ENCODE assay signal across 7 cellular contexts in genomic region chr10:100997364-100998182, GRCh38. TPM values are rescaled to one million over a fixed set of nuclear protein-coding genes. Genes with fewer than 3 reads are reported as not detected.
A peak's percentile ranks its signal among the peaks of the same experiment; 100 is the strongest.
DNase-seq lines count a peak whose midpoint lies in the region; ATAC-seq, FAIRE-seq and TF ChIP-seq lines count a peak whose summit lies in the region.

No MANE protein-coding gene starts in this region.

- peak overlapping the region; percentile 81 for H3K4me3 ChIP-seq in GM12865 (ENCODE audit: low read depth, low read length)
- peak overlapping the region; percentile 75 to 90 (median 76) for H3K4me3 ChIP-seq in H1 (ENCODE audit: extremely low read depth in 1 of 4, insufficient read depth in 2 of 4, low read depth in 3 of 4, low read length in 4 of 4)

- H3K4me2 ChIP-seq in H1 (ENCODE audit: insufficient read depth in 1 of 2, low read depth in 2 of 2, low read length in 2 of 2) = peak overlapping the region; percentile 93 to 99

- H3K9me3 ChIP-seq in H1 (ENCODE audit: insufficient read depth in 2 of 2, low read depth in 1 of 2, low read length in 1 of 2) = no peaks in the 10 kb centered on the region

- H3K14ac ChIP-seq in H1 (ENCODE audit: insufficient read length) = no peak overlapping the region

- peak overlapping the region; percentile 98 for H2BK5ac ChIP-seq in H1 (ENCODE audit: low read depth, low read length)

- peak overlapping the region; percentile 81 for H3K4ac ChIP-seq in H1 (replicated peaks; ENCODE audit: insufficient read length, low read depth, low read length)

- peak overlapping the region; percentile 94 for H3K56ac ChIP-seq in H1 (replicated peaks; ENCODE audit: insufficient read length, low read depth, low read length)

- H3K79me2 ChIP-seq in H1 (ENCODE audit: control insufficient read depth in 1 of 2, insufficient read depth in 2 of 2, low read length in 2 of 2) = peaks cover 0 to 30% of the 10 kb centered on the region in 2 experiments; a peak in 2 of 4 replicates

- no peaks in the 10 kb centered on the region for H3K27me3 ChIP-seq in H1 (replicated peaks in 1 of 4; ENCODE audit: control insufficient read depth in 3 of 4, extremely low read depth in 1 of 4, insufficient read depth in 3 of 4, low read length in 3 of 4)

- H4K5ac ChIP-seq in H1 (ENCODE audit: insufficient read length, low read depth, low read length) = peak overlapping the region; percentile 75

- peak overlapping the region; percentile 85 for H3K18ac ChIP-seq in H1 (ENCODE audit: extremely low read depth, low read length)

- TF ChIP-seq EP300 in H1 (IDR thresholded peaks at IDR 0.05; ENCODE audit: borderline replicate concordance in 1 of 2, low read depth in 2 of 2, low read length in 2 of 2) = peak in 1 of 2 experiments; percentile 36; a peak in 1 of 3 replicates

- H3K23me2 ChIP-seq in H1 (ENCODE audit: low read depth, low read length) = peaks cover 17% of the 10 kb centered on the region

- H3K79me1 ChIP-seq in H1 (ENCODE audit: low read depth, low read length) = peaks cover 3% of the 10 kb centered on the region

- 0 out of 2 replicates have a peak overlapping the region, but pooled peaks have one; percentile 84 for H2BK12ac ChIP-seq in H1 (ENCODE audit: low read depth, low read length)

- peak overlapping the region; percentile 61; the same call in 1 of the 2 replicates for H2BK15ac ChIP-seq in H1 (ENCODE audit: low read length)

- H2AFZ ChIP-seq in H1 (ENCODE audit: low read length) = no peak overlapping the region; the same call in 1 of the 2 replicates

- peaks cover 0 to 9% of the 10 kb centered on the region in 2 experiments for H4K20me1 ChIP-seq in H1 (replicated peaks in 1 of 2; ENCODE audit: control insufficient read depth in 1 of 2, insufficient read depth in 2 of 2, low read length in 2 of 2)

- peak overlapping the region; percentile 51; the same call in 1 of the 2 replicates for H3K27ac ChIP-seq in H1 (ENCODE audit: low read depth, low read length)

- H2AK5ac ChIP-seq in H1 (ENCODE audit: low read depth, low read length) = no peak overlapping the region

- H4K91ac ChIP-seq in H1 (replicated peaks; ENCODE audit: insufficient read length, low read length) = peak overlapping the region; percentile 86

- no peak overlapping the region for H3K23ac ChIP-seq in H1 (ENCODE audit: insufficient read length)

- no peak for FAIRE-seq in H1 (lab: Jason Lieb, UNC)

- peak; percentile 93 for TF ChIP-seq CTCF in GM12865 (IDR thresholded peaks at IDR 0.05; ENCODE audit: insufficient read depth, low read depth, low read length, missing control alignments)
- peak in 2 of 3 experiments; percentile 79 to 93; a peak in 3 of 4 replicates for TF ChIP-seq CTCF in H1 (IDR thresholded peaks at IDR 0.05; ENCODE audit: control extremely low read depth in 1 of 3, insufficient read depth in 1 of 3, low read depth in 1 of 3, low read length in 3 of 3)

- peak overlapping the region; percentile 81 for H4K8ac ChIP-seq in H1 (ENCODE audit: extremely low read depth, insufficient read depth, low read length)

- WGBS in H1 (ENCODE audit: extremely low coverage in 1 of 2, insufficient coverage in 1 of 2, insufficient read length in 1 of 2, insufficient replicate concordance in 2 of 2, low coverage in 1 of 2, low lambda C conversion rate in 2 of 2, missing lambda C conversion rate in 1 of 2), 2 experiments = 2% methylated on average over 55 of the region's 66 CpGs; no CpG with 5 or more reads in 1 of the 2 experiments

- peaks cover 4 to 24% (median 14%) of the 10 kb centered on the region in 4 experiments for H3K4me1 ChIP-seq in H1 (replicated peaks in 1 of 4; ENCODE audit: control insufficient read depth in 3 of 4, insufficient read depth in 4 of 4, low read length in 3 of 4)

- CTCF ChIA-PET in H1 (lab: Charles Lee; ENCODE audit: partially characterized antibody) = interaction anchor here (0.6 to 26.8 kb wide), 36 partner anchors 10 to 767 kb away, joined by 3 to 464 read pairs (median 4); partner anchors contain the start of genes HIF1AN, MRPL43, PDZD7 and SEMA4G

- TF ChIP-seq POLR2A in H1 (IDR thresholded peaks at IDR 0.05; ENCODE audit: control extremely low read depth in 1 of 2, low read depth in 2 of 2, low read length in 2 of 2) = no peak; a peak in 1 of 3 replicates

- H2BK20ac ChIP-seq in H1 (ENCODE audit: low read length) = no peak overlapping the region

- peak; percentile 34 for ATAC-seq in HG02852 (IDR thresholded peaks at IDR 0.05; ENCODE audit: unreplicated experiment)

- DNase-seq in GM12865 (ENCODE audit: low read depth) (peak; percentile 82), NCI-H748 treated with DMSO at 0.1 percent for 48 hours (lab: John Stamatoyannopoulos, UW) (peak; percentile 49), H1 (ENCODE audit: low read depth in 1 of 2, low spot score in 2 of 2) (peak; percentile 71 to 97), mesenteric fat pad (ENCODE audit: low spot score) (peak; percentile 94)
- DNase-seq in activated CD8-positive, alpha-beta memory T cell treated with anti-CD3 and anti-CD28 coated beads for 48 hours (ENCODE audit: low read depth in 2 of 3, low spot score in 2 of 3) = peak in 2 of 3 experiments; percentile 59 to 68
- DNase-seq in stimulated activated CD8-positive, alpha-beta memory T cell treated with anti-CD3 and anti-CD28 coated beads, Interleukin-15, amount 100 ng/mL, for 24 hours (ENCODE audit: low read depth) = peak; percentile 49

- POLR2A ChIA-PET in H1 (lab: Charles Lee; ENCODE audit: partially characterized antibody) = interaction anchor here (1.1 to 12.6 kb wide), 7 partner anchors 10 to 85 kb away, joined by 3 to 143 read pairs (median 6); partner anchors contain the start of genes MRPL43, PDZD7, SFXN3 and SLF2

- H3K36me3 ChIP-seq in H1 (ENCODE audit: control insufficient read depth in 2 of 4, insufficient read depth in 4 of 4, low read length in 3 of 4) = peaks cover 10 to 21% (median 13%) of the 10 kb centered on the region in 4 experiments; a peak in 7 of 8 replicates

- peak in 1 of 2 experiments; percentile 40; a peak in 2 of 4 replicates for TF ChIP-seq RAD21 in H1 (IDR thresholded peaks at IDR 0.05 in 1 of 2, conservative IDR thresholded peaks at IDR 0.05 in 1 of 2; ENCODE audit: low read depth in 2 of 2, low read length in 2 of 2)

- H3K9ac ChIP-seq in H1 (replicated peaks in 1 of 4; ENCODE audit: extremely low read depth in 1 of 4, low read depth in 3 of 4, low read length in 3 of 4) = peak overlapping the region in 3 of 4 experiments; percentile 60 to 70 (median 67); a peak in 5 of 7 replicates

- H2BK120ac ChIP-seq in H1 (replicated peaks; ENCODE audit: low read depth, low read length) = peak overlapping the region; percentile 39

RNA-seq across cellular contexts. Expression of gene LZTS2, which starts 2.0 kb away (rescaled TPM):
- total RNA-seq in H1 (2021; fragmentation: NEBNext Ultra II Directional; extraction: Animal tissue kit (Norgen Biotek cat#: 25700)) = 75.7 and 79.3 TPM in 2 replicates
- polyA plus RNA-seq in H1 (2011; rRNA removed) = 99.5 and 161 TPM in 2 replicates
- polyA plus RNA-seq in H1 (2011; cell fraction: cytosol; rRNA removed) = 84.1 TPM
- polyA plus RNA-seq in H1 (2011; cell fraction: nucleus; rRNA removed) = 198 TPM
- polyA plus RNA-seq in H1 (2012, experiment 1 of 2) = 34.9 to 80.3 TPM (median 70.1 TPM) in 4 replicates
- 71.2 TPM for polyA plus RNA-seq in H1 (2012, experiment 2 of 2)
- polyA plus RNA-seq in H1 (2013, experiment 1 of 2) = 61.8 TPM
- 57.5 TPM for polyA plus RNA-seq in H1 (2013, experiment 2 of 2)
- polyA minus RNA-seq in H1 (2011; rRNA and poly(A)+ RNA removed) = 25.8 and 26.7 TPM in 2 replicates
- polyA minus RNA-seq in H1 (2011; cell fraction: cytosol; rRNA and poly(A)+ RNA removed) = 45.7 TPM
- 51.4 TPM for polyA minus RNA-seq in H1 (2011; cell fraction: nucleus; rRNA and poly(A)+ RNA removed)
- 102 TPM for total RNA-seq in mesenteric fat pad

RNA-seq across cellular contexts. Expression of gene TWNK, which starts 10.2 kb away (rescaled TPM):
- total RNA-seq in H1 (2021; fragmentation: NEBNext Ultra II Directional; extraction: Animal tissue kit (Norgen Biotek cat#: 25700)) = 32.5 and 34.9 TPM in 2 replicates
- polyA plus RNA-seq in H1 (2011; rRNA removed) = 15.4 TPM in 2 replicates
- 18.2 TPM for polyA plus RNA-seq in H1 (2011; cell fraction: cytosol; rRNA removed)
- polyA plus RNA-seq in H1 (2011; cell fraction: nucleus; rRNA removed) = 18.3 TPM
- 27.7 to 35.2 TPM (median 32.6 TPM) in 4 replicates for polyA plus RNA-seq in H1 (2012, experiment 1 of 2)
- 9.5 TPM for polyA plus RNA-seq in H1 (2012, experiment 2 of 2)
- polyA plus RNA-seq in H1 (2013, experiment 1 of 2) = 17.1 TPM
- 16.0 TPM for polyA plus RNA-seq in H1 (2013, experiment 2 of 2)
- 29.8 and 30.7 TPM in 2 replicates for polyA minus RNA-seq in H1 (2011; rRNA and poly(A)+ RNA removed)
- polyA minus RNA-seq in H1 (2011; cell fraction: cytosol; rRNA and poly(A)+ RNA removed) = 8.3 TPM
- polyA minus RNA-seq in H1 (2011; cell fraction: nucleus; rRNA and poly(A)+ RNA removed) = 17.7 TPM
- 7.5 TPM for total RNA-seq in mesenteric fat pad

RNA-seq across cellular contexts. Expression of gene MRPL43, which starts 10.3 kb away (rescaled TPM):
- 74.1 and 80.9 TPM in 2 replicates for total RNA-seq in H1 (2021; fragmentation: NEBNext Ultra II Directional; extraction: Animal tissue kit (Norgen Biotek cat#: 25700))
- polyA plus RNA-seq in H1 (2011; rRNA removed) = 149 and 171 TPM in 2 replicates
- polyA plus RNA-seq in H1 (2011; cell fraction: cytosol; rRNA removed) = 140 TPM
- polyA plus RNA-seq in H1 (2011; cell fraction: nucleus; rRNA removed) = 169 TPM
- 72.3 to 110 TPM (median 101 TPM) in 4 replicates for polyA plus RNA-seq in H1 (2012, experiment 1 of 2)
- polyA plus RNA-seq in H1 (2012, experiment 2 of 2) = 122 TPM
- 93.1 TPM for polyA plus RNA-seq in H1 (2013, experiment 1 of 2)
- 84.8 TPM for polyA plus RNA-seq in H1 (2013, experiment 2 of 2)
- 29.0 and 35.6 TPM in 2 replicates for polyA minus RNA-seq in H1 (2011; rRNA and poly(A)+ RNA removed)
- polyA minus RNA-seq in H1 (2011; cell fraction: cytosol; rRNA and poly(A)+ RNA removed) = 49.4 TPM
- polyA minus RNA-seq in H1 (2011; cell fraction: nucleus; rRNA and poly(A)+ RNA removed) = 46.7 TPM
- 61.7 TPM for total RNA-seq in mesenteric fat pad

RNA-seq across cellular contexts. Expression of gene SEMA4G, which starts 28.3 kb away (rescaled TPM):
- total RNA-seq in H1 (2021; fragmentation: NEBNext Ultra II Directional; extraction: Animal tissue kit (Norgen Biotek cat#: 25700)) = 7.1 and 7.6 TPM in 2 replicates
- 18.2 and 20.3 TPM in 2 replicates for polyA plus RNA-seq in H1 (2011; rRNA removed)
- 8.5 TPM for polyA plus RNA-seq in H1 (2011; cell fraction: cytosol; rRNA removed)
- polyA plus RNA-seq in H1 (2011; cell fraction: nucleus; rRNA removed) = 28.3 TPM
- polyA plus RNA-seq in H1 (2012, experiment 1 of 2) = 11.4 to 18.5 TPM (median 14.5 TPM) in 4 replicates
- polyA plus RNA-seq in H1 (2012, experiment 2 of 2) = 15.5 TPM
- polyA plus RNA-seq in H1 (2013, experiment 1 of 2) = 14.4 TPM
- polyA plus RNA-seq in H1 (2013, experiment 2 of 2) = 14.8 TPM
- polyA minus RNA-seq in H1 (2011; rRNA and poly(A)+ RNA removed) = 11.7 and 17.1 TPM in 2 replicates
- 7.2 TPM for polyA minus RNA-seq in H1 (2011; cell fraction: cytosol; rRNA and poly(A)+ RNA removed)
- 9.2 TPM for polyA minus RNA-seq in H1 (2011; cell fraction: nucleus; rRNA and poly(A)+ RNA removed)
- total RNA-seq in mesenteric fat pad = 1.4 TPM

RNA-seq across cellular contexts. Expression of gene PDZD7, which starts 33.4 kb away (rescaled TPM):
- total RNA-seq in H1 (2021; fragmentation: NEBNext Ultra II Directional; extraction: Animal tissue kit (Norgen Biotek cat#: 25700)) = 0.88 and 1.1 TPM in 2 replicates
- 1.6 and 1.7 TPM in 2 replicates for polyA plus RNA-seq in H1 (2011; rRNA removed)
- 2.2 TPM for polyA plus RNA-seq in H1 (2011; cell fraction: cytosol; rRNA removed)
- 7.2 TPM for polyA plus RNA-seq in H1 (2011; cell fraction: nucleus; rRNA removed)
- 1.2 to 2.1 TPM (median 1.6 TPM) in 4 replicates for polyA plus RNA-seq in H1 (2012, experiment 1 of 2)
- 1.0 TPM for polyA plus RNA-seq in H1 (2012, experiment 2 of 2)
- polyA plus RNA-seq in H1 (2013, experiment 1 of 2) = 0.97 TPM
- 0.72 TPM for polyA plus RNA-seq in H1 (2013, experiment 2 of 2)
- polyA minus RNA-seq in H1 (2011; rRNA and poly(A)+ RNA removed) = 0.85 and 1.5 TPM in 2 replicates
- polyA minus RNA-seq in H1 (2011; cell fraction: cytosol; rRNA and poly(A)+ RNA removed) = 2.6 TPM
- polyA minus RNA-seq in H1 (2011; cell fraction: nucleus; rRNA and poly(A)+ RNA removed) = 3.9 TPM
- total RNA-seq in mesenteric fat pad = 0.55 TPM

Comparison
In these comparisons a context has a peak if more than half of its experiments do, and no peak if none do; other contexts are left out.
1. Peak in every context shown above with its lines: DNase-seq, ATAC-seq, H3K4me3 ChIP-seq and H3K27ac ChIP-seq.